3 cellular contexts compared by ENCODE assay signal in genomic region chr3:124838963-124839362, GRCh38.
TF ChIP-seq lines count a peak whose summit lies in the region.

No MANE protein-coding gene starts in this region.

TF ChIP-seq in SK-N-SH, 30 proteins besides CTCF, POLR2A, EP300 and RAD21 (continued from another document):
- TF ChIP-seq ZBTB33 (IDR thresholded peaks at IDR 0.05; ENCODE audit: borderline replicate concordance, low read depth) (no peak), GATA2 (CRISPR knock-in tag; IDR thresholded peaks at IDR 0.05) (no peak), USF1 (IDR thresholded peaks at IDR 0.05; ENCODE audit: borderline replicate concordance, low read depth) (no peak), TEAD4 (IDR thresholded peaks at IDR 0.05; ENCODE audit: borderline replicate concordance, insufficient read depth) (no peak), RXRA (IDR thresholded peaks at IDR 0.05; ENCODE audit: borderline replicate concordance, low read depth) (no peak), TAF1 (IDR thresholded peaks at IDR 0.05; ENCODE audit: borderline replicate concordance, low read depth, low read length) (no peak), JUND (IDR thresholded peaks at IDR 0.05) (no peak), MXI1 (IDR thresholded peaks at IDR 0.05; ENCODE audit: low read depth, low read length) (no peak)

TF ChIP-seq in SK-N-SH treated with all-trans-retinoic acid at 6 μM for 48 hours, 23 proteins besides CTCF, POLR2A, EP300 and RAD21 (continued from another document):
- TF ChIP-seq ZNF565 (CRISPR knock-in tag; conservative IDR thresholded peaks at IDR 0.05; ENCODE audit: low read depth) (no peak), ZC3H10 (CRISPR knock-in tag; IDR thresholded peaks at IDR 0.05) (no peak), GLIS3 (CRISPR knock-in tag; IDR thresholded peaks at IDR 0.05) (no peak), SNAI2 (CRISPR knock-in tag; IDR thresholded peaks at IDR 0.05) (no peak), ZNF70 (CRISPR knock-in tag; IDR thresholded peaks at IDR 0.05) (no peak), RARB (CRISPR knock-in tag; IDR thresholded peaks at IDR 0.05) (no peak), ZNF8 (CRISPR knock-in tag; IDR thresholded peaks at IDR 0.05) (no peak), OSR1 (CRISPR knock-in tag; IDR thresholded peaks at IDR 0.05) (no peak), ARNTL (CRISPR knock-in tag; IDR thresholded peaks at IDR 0.05; ENCODE audit: borderline replicate concordance, low read depth) (no peak)

TF ChIP-seq in HepG2, 621 proteins besides CTCF, POLR2A, EP300 and RAD21 (continued from another document and continues in another):
- TF ChIP-seq ZNF407 (CRISPR knock-in tag; IDR thresholded peaks at IDR 0.05; ENCODE audit: not compliant biosample characterization) (no peak), ZNF567 (CRISPR knock-in tag; IDR thresholded peaks at IDR 0.05; ENCODE audit: borderline replicate concordance) (0 out of 2 replicates have a peak, but pooled peaks have one; percentile 33), BCL6 (CRISPR knock-in tag; IDR thresholded peaks at IDR 0.05) (0 out of 2 replicates have a peak, but pooled peaks have one; percentile 31), ZNF839 (CRISPR knock-in tag; IDR thresholded peaks at IDR 0.05; ENCODE audit: borderline replicate concordance) (no peak), MAFF (IDR thresholded peaks at IDR 0.05; ENCODE audit: low read depth, low read length) (peak; percentile 28; the same call in 1 of the 2 replicates), NR2F2 (IDR thresholded peaks at IDR 0.05; ENCODE audit: borderline replicate concordance, low read depth) (peak; percentile 32; the same call in 1 of the 2 replicates), CBX5 (CRISPR knock-in tag; IDR thresholded peaks at IDR 0.05; ENCODE audit: borderline replicate concordance) (no peak), SAP130 (CRISPR knock-in tag; IDR thresholded peaks at IDR 0.05; ENCODE audit: low read depth) (peak; percentile 52), SOX13 (IDR thresholded peaks at IDR 0.05) (no peak), SOX13 (CRISPR knock-in tag; conservative IDR thresholded peaks at IDR 0.05 in 1 of 2, IDR thresholded peaks at IDR 0.05 in 1 of 2) (peak in 1 of 2 experiments; percentile 43; a peak in 1 of 4 replicates), MIER3 (CRISPR knock-in tag; IDR thresholded peaks at IDR 0.05; ENCODE audit: borderline replicate concordance) (no peak), ARID3A (IDR thresholded peaks at IDR 0.05; ENCODE audit: low read depth, low read length) (peak; percentile 49; the same call in 1 of the 2 replicates), SETDB1 (CRISPR knock-in tag; IDR thresholded peaks at IDR 0.05; ENCODE audit: borderline replicate concordance) (no peak), HNF1A (IDR thresholded peaks at IDR 0.05; ENCODE audit: low read depth) (peak; percentile 82), HNF1A (CRISPR knock-in tag; IDR thresholded peaks at IDR 0.05; ENCODE audit: borderline replicate concordance) (peak; percentile 80; the same call in 1 of the 2 replicates), MED1 (CRISPR knock-in tag; IDR thresholded peaks at IDR 0.05) (peak; percentile 49; the same call in 1 of the 2 replicates), ZFY (CRISPR knock-in tag; IDR thresholded peaks at IDR 0.05) (no peak), HIC2 (CRISPR knock-in tag; IDR thresholded peaks at IDR 0.05; ENCODE audit: low read depth) (no peak), MAFK (conservative IDR thresholded peaks at IDR 0.05 in 1 of 2, IDR thresholded peaks at IDR 0.05 in 1 of 2; ENCODE audit: low read length in 2 of 2) (peak; percentile 49 to 52; a peak in 2 of 4 replicates), DNMT1 (CRISPR knock-in tag; IDR thresholded peaks at IDR 0.05) (no peak), HNF1B (CRISPR knock-in tag; IDR thresholded peaks at IDR 0.05) (peak; percentile 65), SOX6 (IDR thresholded peaks at IDR 0.05) (no peak), SOX6 (CRISPR knock-in tag; IDR thresholded peaks at IDR 0.05) (peak; percentile 72), PHF21A (CRISPR knock-in tag; IDR thresholded peaks at IDR 0.05) (peak; percentile 18; the same call in 1 of the 2 replicates), HNF4A (CRISPR knock-in tag; IDR thresholded peaks at IDR 0.05) (peak; percentile 44), TBX2 (CRISPR knock-in tag; IDR thresholded peaks at IDR 0.05; ENCODE audit: borderline replicate concordance) (0 out of 2 replicates have a peak, but pooled peaks have one; percentile 18), PCBP2 (optimal IDR thresholded peaks at IDR 0.05; ENCODE audit: low read depth, low read length, poor library complexity, severe bottlenecking) (no peak), PAXIP1 (CRISPR knock-in tag; conservative IDR thresholded peaks at IDR 0.05) (peak; percentile 62), SRSF1 (optimal IDR thresholded peaks at IDR 0.05; ENCODE audit: low read depth, low read length) (no peak)
